Comparison of ENCODE assay signal across 12 cellular contexts in the genomic region with DNA sequence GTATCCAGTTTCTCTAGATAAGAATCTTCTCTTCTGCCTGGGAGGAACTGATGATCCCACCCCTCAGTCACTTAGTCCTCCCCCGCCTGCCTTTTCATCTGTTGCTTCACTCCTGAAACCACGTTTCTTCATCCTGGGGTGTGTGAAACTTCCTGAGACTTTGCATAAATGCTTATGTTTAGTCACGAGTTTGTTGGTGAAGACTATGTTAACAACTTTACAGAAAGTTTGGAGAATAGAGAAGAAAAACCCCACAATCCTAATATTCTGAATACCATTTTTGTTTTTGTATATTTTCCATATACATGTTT. TPM values are rescaled to one million over a fixed set of nuclear protein-coding genes. Genes with fewer than 3 reads are reported as not detected.
DNase-seq lines count a peak whose midpoint lies in the region; ATAC-seq, FAIRE-seq and TF ChIP-seq lines count a peak whose summit lies in the region.
"Had no signal": no experiment of that assay in that cellular context is flagged by ENCODE, and none has a peak within 500 bp of the region (broad histone marks: within the 10 kb centered on the region; RNA-seq: fewer than 3 reads in every experiment).

No MANE protein-coding gene starts in this region.

- peaks cover 7% of the 10 kb centered on the region for H3K36me3 Mint-ChIP-seq in T-helper 17 cell (ENCODE audit: low read depth)

- H3K27me3 Mint-ChIP-seq in T-helper 17 cell: no peaks in the 10 kb centered on the region
- H3K27me3 Mint-ChIP-seq: stimulated activated naive CD8-positive, alpha-beta T cell treated with anti-CD3 and anti-CD28 coated beads, Interleukin-15, amount 100 ng/mL, for 72 hours had no signal

- peak; percentile 50 for FAIRE-seq in H54 (lab: Jason Lieb, UNC)
- FAIRE-seq in urothelium cell line (lab: Jason Lieb, UNC): no peak
- FAIRE-seq: endothelial cell of umbilical vein had no signal

- ATAC-seq in T-helper 17 cell (no peak), GM18505 (IDR thresholded peaks at IDR 0.05; ENCODE audit: unreplicated experiment) (no peak), HG02623 (IDR thresholded peaks at IDR 0.05; ENCODE audit: unreplicated experiment) (no peak)
- ATAC-seq: stimulated activated naive CD8-positive, alpha-beta T cell treated with anti-CD3 and anti-CD28 coated beads, Interleukin-15, amount 100 ng/mL, for 72 hours had no signal

- TF ChIP-seq POLR2A in H54 (IDR thresholded peaks at IDR 0.05; ENCODE audit: low read depth, low read length) (no peak), GM18505 (IDR thresholded peaks at IDR 0.05; ENCODE audit: borderline replicate concordance, extremely low read depth, insufficient read depth, insufficient read length) (no peak)

- H3K4me3 Mint-ChIP-seq in T-helper 17 cell: peak overlapping the region; percentile 31
- H3K4me3 Mint-ChIP-seq: stimulated activated naive CD8-positive, alpha-beta T cell treated with anti-CD3 and anti-CD28 coated beads, Interleukin-15, amount 100 ng/mL, for 72 hours had no signal

- H3K9me3 ChIP-seq in T-helper 17 cell (ENCODE audit: control insufficient read depth, low read length, poor library complexity, severe bottlenecking): no peaks in the 10 kb centered on the region

- H3K27ac Mint-ChIP-seq in T-helper 17 cell: peak overlapping the region; percentile 53

- peaks cover 34% of the 10 kb centered on the region for H3K4me1 Mint-ChIP-seq in T-helper 17 cell

- peak; percentile 63 for DNase-seq in AG20443 (ENCODE audit: low spot score)
- DNase-seq in H54 (ENCODE audit: insufficient read length, low spot score): no peak
- no peak for DNase-seq in T-helper 17 cell
- DNase-seq in islet precursor cell: peak; percentile 65
- DNase-seq in urothelium cell line (ENCODE audit: low spot score): no peak
- DNase-seq in stimulated activated CD4-positive, alpha-beta T cell treated with anti-CD3 and anti-CD28 coated beads, Interleukin-4, amount 100 ng/mL, for 1 hour: no peak
- DNase-seq: activated CD4-positive, alpha-beta T cell treated with anti-CD3 and anti-CD28 coated beads, Interleukin-2, amount 50 U/mL, for 4 hours; NCI-H1694 treated with DMSO at 0.1 percent for 48 hours; stimulated activated naive CD8-positive, alpha-beta T cell treated with anti-CD3 and anti-CD28 coated beads, Interleukin-15, amount 100 ng/mL, for 72 hours had no signal

RNA-seq across cellular contexts. Expression of a gene that starts 33.2 kb away (rescaled TPM):
- total RNA-seq in T-helper 17 cell: 100 to 1,000 TPM; 121 to 136 TPM

Comparison
In these comparisons a context has a peak if more than half of its experiments do, and no peak if none do; other contexts are left out.
1. DNase-seq: peak in AG20443 (single experiment) and islet precursor cell (single experiment); none in H54 (single experiment), T-helper 17 cell (0 of 3), urothelium cell line (single experiment) and stimulated activated CD4-positive, alpha-beta T cell treated with anti-CD3 and anti-CD28 coated beads, Interleukin-4, amount 100 ng/mL, for 1 hour (single experiment).